ENCODE assay signal across 18 cellular contexts in genomic region chr1:168491527-168492164, GRCh38. TPM values are rescaled to one million over a fixed set of nuclear protein-coding genes. Genes with fewer than 3 reads are reported as not detected.
A peak's percentile ranks its signal among the peaks of the same experiment; 100 is the strongest.
DNase-seq lines count a peak whose midpoint lies in the region; ATAC-seq and TF ChIP-seq lines count a peak whose summit lies in the region.
"Had no signal": no experiment of that assay in that cellular context is flagged by ENCODE, and none has a peak within 500 bp of the region (broad histone marks: within the 10 kb centered on the region; RNA-seq: fewer than 3 reads in every experiment).

No MANE protein-coding gene starts in this region.

- H3K27ac Mint-ChIP-seq in CD8-positive, alpha-beta T cell, result no peak overlapping the region

- intact Hi-C loops in esophagus muscularis mucosa (cut with DNase I) (no loop called here), breast epithelium (cut with DNase I; ENCODE audit: low total_unique reads) (no loop called here)
- intact Hi-C loops in CD8-positive, alpha-beta T cell (cut with DNase I, micrococcal nuclease), result no loop called here

- no peaks in the 10 kb centered on the region for H3K9me3 ChIP-seq in esophagus muscularis mucosa
- no peaks in the 10 kb centered on the region for H3K9me3 ChIP-seq in liver (ENCODE audit: control insufficient read depth in 4 of 4, low read length in 3 of 4)
- H3K9me3 ChIP-seq in breast epithelium, result no peaks in the 10 kb centered on the region
- H3K9me3 ChIP-seq in CD8-positive, alpha-beta T cell (ENCODE audit: low read length), result no peaks in the 10 kb centered on the region

- H3K4me1 Mint-ChIP-seq in CD8-positive, alpha-beta T cell (ENCODE audit: low read depth), result peaks cover 17% of the 10 kb centered on the region

- CTCF ChIA-PET in CD8-positive, alpha-beta T cell (lab: Charles Lee), result interaction anchor here (0.6 to 1.2 kb wide), 3 partner anchors 14 to 149 kb away, joined by 3 read pairs; no protein-coding TSS in a partner anchor

- POLR2A ChIA-PET in CD8-positive, alpha-beta T cell (lab: Charles Lee), result no interaction called here

- no peaks in the 10 kb centered on the region for H3K36me3 Mint-ChIP-seq in CD8-positive, alpha-beta T cell

- WGBS in esophagus muscularis mucosa, result 13% methylated on average over 1 of the region's 1 CpG
- 21% methylated on average over 1 of the region's 1 CpG for WGBS in liver

- TF ChIP-seq EP300 in esophagus muscularis mucosa (IDR thresholded peaks at IDR 0.05), result no peak

- H3K27me3 ChIP-seq in esophagus muscularis mucosa, result no peaks in the 10 kb centered on the region
- no peaks in the 10 kb centered on the region for H3K27me3 ChIP-seq in liver (ENCODE audit: control insufficient read depth in 4 of 4, insufficient read depth in 4 of 4, low read length in 3 of 4)
- H3K27me3 ChIP-seq in breast epithelium, result no peaks in the 10 kb centered on the region
- H3K27me3 ChIP-seq in CD8-positive, alpha-beta T cell (ENCODE audit: insufficient read depth, low read length), result no peaks in the 10 kb centered on the region

- TF ChIP-seq CTCF in esophagus muscularis mucosa (IDR thresholded peaks at IDR 0.05) (no peak), liver (IDR thresholded peaks at IDR 0.05; ENCODE audit: low read depth, low read length, missing input control) (no peak), breast epithelium (IDR thresholded peaks at IDR 0.05) (no peak)
- no peak for TF ChIP-seq CTCF in CD8-positive, alpha-beta T cell (IDR thresholded peaks at IDR 0.05)

- H3K9me3 Mint-ChIP-seq in CD8-positive, alpha-beta T cell, result no peaks in the 10 kb centered on the region

- no peak overlapping the region for H3K9ac ChIP-seq in liver (ENCODE audit: low read depth in 1 of 2, low read length in 2 of 2)

- DNase-seq in GM03348 (ENCODE audit: low spot score), result peak; percentile 29
- no peak for DNase-seq in esophagus muscularis mucosa (ENCODE audit: extremely low spot score)
- peak; percentile 12 for DNase-seq in skeletal muscle cell (ENCODE audit: low read depth)
- no peak for DNase-seq in hippocampal formation (lab: John Stamatoyannopoulos, UW)
- DNase-seq in breast epithelium (ENCODE audit: low spot score in 2 of 2), result no peak
- no peak for DNase-seq in HPDE6-E6E7 (ENCODE audit: extremely low spot score)
- no peak for DNase-seq in CD8-positive, alpha-beta T cell
- DNase-seq: C1 segment of cervical spinal cord, DMS153, EL, NCI-H1417 treated with DMSO at 0.1 percent for 48 hours, NCI-H2081, NCI-H510A treated with DMSO at 0.1 percent for 48 hours, NCI-H82, PC-3 had no signal

- TF ChIP-seq POLR2A in esophagus muscularis mucosa (IDR thresholded peaks at IDR 0.05; ENCODE audit: low read depth), result no peak
- TF ChIP-seq POLR2A in breast epithelium (IDR thresholded peaks at IDR 0.05), result no peak

- H3K36me3 ChIP-seq in esophagus muscularis mucosa, result no peaks in the 10 kb centered on the region
- H3K36me3 ChIP-seq in liver (ENCODE audit: control insufficient read depth in 4 of 4, insufficient read depth in 3 of 4, low read depth in 1 of 4, low read length in 3 of 4), result no peaks in the 10 kb centered on the region
- H3K36me3 ChIP-seq in breast epithelium, result no peaks in the 10 kb centered on the region
- no peaks in the 10 kb centered on the region for H3K36me3 ChIP-seq in CD8-positive, alpha-beta T cell (ENCODE audit: insufficient read depth, low read length)

- H3K4me1 ChIP-seq in esophagus muscularis mucosa, result peaks cover 5 to 51% (median 43%) of the 10 kb centered on the region in 4 donors
- H3K4me1 ChIP-seq in liver (ENCODE audit: control insufficient read depth in 4 of 4, insufficient read depth in 4 of 4, low read length in 3 of 4), result peaks cover 3 to 7% (median 5%) of the 10 kb centered on the region in 4 donors
- H3K4me1 ChIP-seq in breast epithelium, result no peaks in the 10 kb centered on the region
- peaks cover 9% of the 10 kb centered on the region for H3K4me1 ChIP-seq in CD8-positive, alpha-beta T cell (ENCODE audit: insufficient read depth, low read length)

- no peaks in the 10 kb centered on the region for H3K27me3 Mint-ChIP-seq in CD8-positive, alpha-beta T cell (ENCODE audit: low read depth)

- H3K27ac ChIP-seq in esophagus muscularis mucosa (replicated peaks in 1 of 4), result peak overlapping the region; percentile 40 to 55 (median 52)
- H3K27ac ChIP-seq in liver (ENCODE audit: low read depth in 1 of 2, low read length in 2 of 2), result peak overlapping the region; percentile 51 to 74
- H3K27ac ChIP-seq in breast epithelium, result no peak overlapping the region
- no peak overlapping the region for H3K27ac ChIP-seq in CD8-positive, alpha-beta T cell (ENCODE audit: low read depth, low read length)
- H3K27ac ChIP-seq: RWPE1 had no signal

- ATAC-seq in CD8-positive, alpha-beta T cell, result no peak
- ATAC-seq: PC-3 had no signal

- TF ChIP-seq RAD21 in liver (IDR thresholded peaks at IDR 0.05), result no peak

- H3K4me3 ChIP-seq in esophagus muscularis mucosa (no peak overlapping the region), liver (ENCODE audit: low read depth in 1 of 3, low read length in 3 of 3) (no peak overlapping the region), skeletal muscle cell (ENCODE audit: low read depth, low read length) (no peak overlapping the region), breast epithelium (no peak overlapping the region)
- no peak overlapping the region for H3K4me3 ChIP-seq in CD8-positive, alpha-beta T cell (ENCODE audit: low read depth, low read length)

- no peak overlapping the region for H3K4me3 Mint-ChIP-seq in CD8-positive, alpha-beta T cell

TF ChIP-seq in liver, 16 proteins besides CTCF, POLR2A, EP300 and RAD21:
- TF ChIP-seq YY1 (IDR thresholded peaks at IDR 0.05), result no peak
- no peak for TF ChIP-seq TAF1 (conservative IDR thresholded peaks at IDR 0.05)
- TF ChIP-seq HNF4A (conservative IDR thresholded peaks at IDR 0.05), result peak in 1 of 2 donors; percentile 14
- no peak for TF ChIP-seq FOXA1 (IDR thresholded peaks at IDR 0.05)
- peak; percentile 23 for TF ChIP-seq SP1 (IDR thresholded peaks at IDR 0.05)
- TF ChIP-seq MAX (IDR thresholded peaks at IDR 0.05), result no peak

RNA-seq across cellular contexts. Expression of gene XCL2, which starts 52.2 kb away (rescaled TPM):
- total RNA-seq in esophagus muscularis mucosa (not detected), liver (under 1 TPM; 0.23 to 0.92 TPM), breast epithelium (1 to 10 TPM in 1 of 3 donors, not detected in 2; 1.9 TPM)
- under 1 TPM; 0.48 to 0.61 TPM for polyA plus RNA-seq in liver
- 10 to 100 TPM; 18.9 to 19.5 TPM for total RNA-seq in CD8-positive, alpha-beta T cell
- total RNA-seq: H1, PC-3 had no signal
- polyA plus RNA-seq: H1 had no signal

Comparison
In these comparisons a context has a peak if more than half of its experiments do, and no peak if none do; other contexts are left out.
1. DNase-seq: peak in GM03348 (single experiment) and skeletal muscle cell (single experiment); none in esophagus muscularis mucosa (single experiment), hippocampal formation (0 of 2), breast epithelium (0 of 2), HPDE6-E6E7 (single experiment) and CD8-positive, alpha-beta T cell (0 of 7).
2. H3K27ac ChIP-seq: peak in esophagus muscularis mucosa (4 of 4) and liver (2 of 2); none in breast epithelium (0 of 2) and CD8-positive, alpha-beta T cell (single experiment).
3. RNA of gene XCL2, which starts 52.2 kb away (total RNA-seq): 18.9 to 19.5 TPM in CD8-positive, alpha-beta T cell; 1.9 TPM in breast epithelium, 0.23 to 0.92 TPM in liver and not detected in esophagus muscularis mucosa; every median in the first group is over 4 times any median in the second.